Comparison of ENCODE assay signal across 24 cellular contexts in genomic region chr2:213640742-213641425, GRCh38.
DNase-seq lines count a peak whose midpoint lies in the region; FAIRE-seq and TF ChIP-seq lines count a peak whose summit lies in the region.
"Had no signal": no experiment of that assay in that cellular context is flagged by ENCODE, and none has a peak within 500 bp of the region (broad histone marks: within the 10 kb centered on the region; RNA-seq: fewer than 3 reads in every experiment).

No MANE protein-coding gene starts in this region.

- H3K4me3 Mint-ChIP-seq in osteocyte (ENCODE audit: unreplicated experiment): no peak overlapping the region
- H3K4me3 Mint-ChIP-seq: activated naive CD8-positive, alpha-beta T cell treated with anti-CD3 and anti-CD28 coated beads, Interleukin-2, amount 50 U/mL, for 24 hours; CD8-positive, alpha-beta T cell; H9; WTC11 had no signal

- H3K9me3 ChIP-seq in OCI-LY7 (ENCODE audit: low read length): no peaks in the 10 kb centered on the region
- H3K9me3 ChIP-seq: gastrocnemius medialis had no signal

- H3K4me2 ChIP-seq in OCI-LY7 (ENCODE audit: low read length): no peak overlapping the region

- peak overlapping the region; percentile 74 for H3K27ac Mint-ChIP-seq in osteocyte (ENCODE audit: unreplicated experiment)
- H3K27ac Mint-ChIP-seq: activated naive CD8-positive, alpha-beta T cell treated with anti-CD3 and anti-CD28 coated beads, Interleukin-2, amount 50 U/mL, for 24 hours; CD8-positive, alpha-beta T cell; WTC11 had no signal

- no peaks in the 10 kb centered on the region for H4K20me1 ChIP-seq in OCI-LY7 (ENCODE audit: insufficient read depth, low read length)

- no peaks in the 10 kb centered on the region for H3K36me3 ChIP-seq in bronchial epithelial cell (ENCODE audit: control insufficient read depth, insufficient read depth, low read length)
- no peaks in the 10 kb centered on the region for H3K36me3 ChIP-seq in OCI-LY7 (ENCODE audit: insufficient read depth, low read length)
- H3K36me3 ChIP-seq: gastrocnemius medialis, sigmoid colon had no signal

- H3K27me3 Mint-ChIP-seq in osteocyte (ENCODE audit: unreplicated experiment): no peaks in the 10 kb centered on the region
- H3K27me3 Mint-ChIP-seq: activated naive CD8-positive, alpha-beta T cell treated with anti-CD3 and anti-CD28 coated beads, Interleukin-2, amount 50 U/mL, for 24 hours had no signal

- no peak overlapping the region for H3K27ac ChIP-seq in OCI-LY7 (ENCODE audit: low read depth, low read length, poor library complexity, severe bottlenecking)
- H3K27ac ChIP-seq: gastrocnemius medialis, sigmoid colon had no signal

- H3K4me1 ChIP-seq in OCI-LY7 (ENCODE audit: insufficient read depth, low read length, poor library complexity, severe bottlenecking): no peaks in the 10 kb centered on the region
- H3K4me1 ChIP-seq: gastrocnemius medialis, sigmoid colon had no signal

- no peaks in the 10 kb centered on the region for H3K27me3 ChIP-seq in bronchial epithelial cell (ENCODE audit: control insufficient read depth, insufficient read depth, low read length)
- H3K27me3 ChIP-seq: gastrocnemius medialis, sigmoid colon had no signal

- intact Hi-C loops in OCI-LY7 (cut with micrococcal nuclease; ENCODE audit: unreplicated experiment): no loop called here

- H3K9me3 Mint-ChIP-seq in osteocyte (ENCODE audit: unreplicated experiment): peaks cover 9% of the 10 kb centered on the region

- H2AFZ ChIP-seq in OCI-LY7 (ENCODE audit: low read length): no peak overlapping the region

- no peak for FAIRE-seq in bronchial epithelial cell (lab: Jason Lieb, UNC)
- FAIRE-seq: endothelial cell of umbilical vein had no signal

- DNase-seq in COR-L47 (lab: John Stamatoyannopoulos, UW) (peak; percentile 59), M059J (ENCODE audit: low read depth) (peak; percentile 6), bronchial epithelial cell (ENCODE audit: low read depth) (peak; percentile 67), osteocyte (ENCODE audit: extremely low spot score, unreplicated experiment) (no peak), OCI-LY7 (ENCODE audit: low spot score) (no peak), NCI-H524 (lab: John Stamatoyannopoulos, UW) (no peak), NCI-H187 treated with DMSO at 0.1 percent for 48 hours (lab: John Stamatoyannopoulos, UW) (no peak)
- DNase-seq: activated CD4-positive, alpha-beta T cell treated with anti-CD3 and anti-CD28 coated beads, Interleukin-2, amount 50 U/mL, for 4 hours; activated effector memory CD4-positive, alpha-beta T cell treated with Interleukin-2 at 50 U/mL for 16 hours; activated naive CD8-positive, alpha-beta T cell treated with anti-CD3 and anti-CD28 coated beads, Interleukin-2, amount 50 U/mL, for 24 hours; CD8-positive, alpha-beta T cell; dermis blood vessel endothelial cell; gastrocnemius medialis; H9; KBM-7; kidney glomerular epithelial cell; NCI-H1092 treated with DMSO at 0.1 percent for 48 hours; NCI-H2171 treated with DMSO at 0.1 percent for 48 hours; NK-92 treated with Interleukin-12 subunit alpha and Interleukin-12 subunit beta, amount 100 ng/mL, for 24 hours; RPMI8226; sigmoid colon; T-helper 9 cell had no signal

- CTCF ChIA-PET in OCI-LY7 (lab: Charles Lee; ENCODE audit: unreplicated experiment): no interaction called here

- POLR2A ChIA-PET in OCI-LY7 (lab: Charles Lee): no interaction called here

- H3K79me2 ChIP-seq in OCI-LY7 (ENCODE audit: insufficient read depth, low read depth, low read length): no peaks in the 10 kb centered on the region

- peaks cover 22% of the 10 kb centered on the region for H3K4me1 Mint-ChIP-seq in osteocyte (ENCODE audit: unreplicated experiment)
- H3K4me1 Mint-ChIP-seq: activated naive CD8-positive, alpha-beta T cell treated with anti-CD3 and anti-CD28 coated beads, Interleukin-2, amount 50 U/mL, for 24 hours; H9 had no signal

- no peaks in the 10 kb centered on the region for H3K36me3 Mint-ChIP-seq in osteocyte (ENCODE audit: unreplicated experiment)
- H3K36me3 Mint-ChIP-seq: CD8-positive, alpha-beta T cell; WTC11 had no signal

- H3K9me2 ChIP-seq in OCI-LY7 (ENCODE audit: insufficient read depth, low read length): no peaks in the 10 kb centered on the region

- TF ChIP-seq CTCF in bronchial epithelial cell (IDR thresholded peaks at IDR 0.05; ENCODE audit: insufficient read depth, low read length, severe bottlenecking) (no peak), osteocyte (IDR thresholded peaks at IDR 0.05) (no peak), OCI-LY7 (conservative IDR thresholded peaks at IDR 0.05; ENCODE audit: low read length) (no peak)

- H3K4me3 ChIP-seq in bronchial epithelial cell (ENCODE audit: low read depth, low read length) (no peak overlapping the region), OCI-LY7 (ENCODE audit: low read depth, low read length, poor library complexity, severe bottlenecking) (no peak overlapping the region)
- H3K4me3 ChIP-seq: gastrocnemius medialis, sigmoid colon had no signal

- no TSS peak for BruUV-seq in OCI-LY7 (replicated peaks; lab: Mats Ljungman, UMichigan)

Comparison
In these comparisons a context has a peak if more than half of its experiments do, and no peak if none do; other contexts are left out.
1. DNase-seq: peak in COR-L47 (single experiment), M059J (single experiment) and bronchial epithelial cell (single experiment); none in osteocyte (single experiment), OCI-LY7 (single experiment), NCI-H524 (0 of 2) and NCI-H187 treated with DMSO at 0.1 percent for 48 hours (single experiment).